1 cellular context compared by ENCODE assay signal in genomic region chr5:118060833-118061232, GRCh38.
TF ChIP-seq lines count a peak whose summit lies in the region.

No MANE protein-coding gene starts in this region.

TF ChIP-seq in HCT116, 20 proteins besides CTCF, POLR2A, EP300 and RAD21 (continued from another document):
- TF ChIP-seq JUND (IDR thresholded peaks at IDR 0.05) (no peak), CEBPB (IDR thresholded peaks at IDR 0.05; ENCODE audit: low read depth) (no peak), EZH2 (IDR thresholded peaks at IDR 0.05) (no peak), FOSL1 (IDR thresholded peaks at IDR 0.05; ENCODE audit: low read depth) (no peak), POLR2AphosphoS5 (IDR thresholded peaks at IDR 0.05; ENCODE audit: low read depth, low read length) (no peak), ATF3 (IDR thresholded peaks at IDR 0.05) (no peak), YY1 (IDR thresholded peaks at IDR 0.05; ENCODE audit: extremely low read depth, insufficient replicate concordance, low read depth, low read length) (no peak)
